13 cellular contexts compared by ENCODE assay signal in genomic region chr10:29502351-29502750, GRCh38.
"Had no signal": no experiment of that assay in that cellular context is flagged by ENCODE, and none has a peak within 500 bp of the region (broad histone marks: within the 10 kb centered on the region; RNA-seq: fewer than 3 reads in every experiment).

No MANE protein-coding gene starts in this region.

- H3K27me3 Mint-ChIP-seq: activated naive CD4-positive, alpha-beta T cell treated with anti-CD3 and anti-CD28 coated beads, Interleukin-2, amount 50 U/mL, for 24 hours; naive B cell had no signal

- H3K9me3 ChIP-seq: esophagus squamous epithelium, neutrophil, right atrium auricular region had no signal

- H3K4me1 Mint-ChIP-seq: activated naive CD4-positive, alpha-beta T cell treated with anti-CD3 and anti-CD28 coated beads, Interleukin-2, amount 50 U/mL, for 24 hours; naive B cell had no signal

- H3K9me3 Mint-ChIP-seq: activated naive CD4-positive, alpha-beta T cell treated with anti-CD3 and anti-CD28 coated beads, Interleukin-2, amount 50 U/mL, for 24 hours; naive B cell had no signal

- H3K27ac Mint-ChIP-seq: activated naive CD4-positive, alpha-beta T cell treated with anti-CD3 and anti-CD28 coated beads, Interleukin-2, amount 50 U/mL, for 24 hours; naive B cell had no signal

- H3K4me1 ChIP-seq: esophagus squamous epithelium, right atrium auricular region had no signal

- H3K36me3 Mint-ChIP-seq: naive B cell had no signal

- H3K27ac ChIP-seq: dorsolateral prefrontal cortex, neutrophil, right atrium auricular region had no signal

- H3K4me3 ChIP-seq: dorsolateral prefrontal cortex, esophagus squamous epithelium, right atrium auricular region had no signal

- H3K27me3 ChIP-seq: brain microvascular endothelial cell, esophagus squamous epithelium, neutrophil, right atrium auricular region had no signal

- H3K4me3 Mint-ChIP-seq: activated naive CD4-positive, alpha-beta T cell treated with anti-CD3 and anti-CD28 coated beads, Interleukin-2, amount 50 U/mL, for 24 hours had no signal

- DNase-seq: activated CD4-positive, CD25-positive, alpha-beta regulatory T cell; activated effector memory CD4-positive, alpha-beta T cell treated with Interleukin-2 at 50 U/mL for 16 hours; activated T-cell treated with anti-CD3 and anti-CD28 coated beads, Interleukin-2, amount 50 U/mL, for 1 hour; dorsolateral prefrontal cortex; esophagus squamous epithelium; naive B cell; posterior cingulate gyrus; small intestine; T-helper 2 cell had no signal
